In genomic region chr11:11748706-11749365, GRCh38 we compare ENCODE assay signal across 21 cellular contexts.
DNase-seq lines count a peak whose midpoint lies in the region; ATAC-seq and TF ChIP-seq lines count a peak whose summit lies in the region.
"Had no signal": no experiment of that assay in that cellular context is flagged by ENCODE, and none has a peak within 500 bp of the region (broad histone marks: within the 10 kb centered on the region; RNA-seq: fewer than 3 reads in every experiment).

No MANE protein-coding gene starts in this region.

- no peaks in the 10 kb centered on the region for H3K36me3 Mint-ChIP-seq in naive thymus-derived CD4-positive, alpha-beta T cell
- H3K36me3 Mint-ChIP-seq in activated CD8-positive, alpha-beta T cell treated with anti-CD3 and anti-CD28 coated beads, Interleukin-2, amount 10 ng/mL, durations not matched to agents 7 days and 5 days (ENCODE audit: low read depth), result no peaks in the 10 kb centered on the region
- H3K36me3 Mint-ChIP-seq: naive thymus-derived CD8-positive, alpha-beta T cell had no signal

- H3K9me3 ChIP-seq in PC-3 (ENCODE audit: low read length), result no peaks in the 10 kb centered on the region
- H3K9me3 ChIP-seq in skeletal muscle satellite cell (replicated peaks; ENCODE audit: low read length), result no peaks in the 10 kb centered on the region
- H3K9me3 ChIP-seq in naive thymus-derived CD4-positive, alpha-beta T cell (ENCODE audit: control insufficient read depth in 2 of 3, low read length in 3 of 3), result no peaks in the 10 kb centered on the region
- H3K9me3 ChIP-seq: breast epithelium had no signal

- H2AFZ ChIP-seq in PC-3 (ENCODE audit: low read length), result no peak overlapping the region
- H2AFZ ChIP-seq: parathyroid adenoma had no signal

- BruUV-seq in PC-3 (replicated peaks; lab: Mats Ljungman, UMichigan), result no TSS peak

- H3K27me3 Mint-ChIP-seq in naive thymus-derived CD4-positive, alpha-beta T cell, result peaks cover 25 to 44% (median 29%) of the 10 kb centered on the region in 5 donors
- peaks cover 19% of the 10 kb centered on the region for H3K27me3 Mint-ChIP-seq in activated CD8-positive, alpha-beta T cell treated with anti-CD3 and anti-CD28 coated beads, Interleukin-2, amount 10 ng/mL, durations not matched to agents 7 days and 5 days (ENCODE audit: low read depth)

- H4K20me1 ChIP-seq in PC-3 (ENCODE audit: low read length), result no peaks in the 10 kb centered on the region

- H3K9ac ChIP-seq in PC-3 (ENCODE audit: low read length) (no peak overlapping the region), skeletal muscle satellite cell (ENCODE audit: low read depth, low read length) (no peak overlapping the region)
- H3K9ac ChIP-seq: parathyroid adenoma had no signal

- TF ChIP-seq CTCF in PC-3 (conservative IDR thresholded peaks at IDR 0.05; ENCODE audit: low read depth, low read length) (no peak), fibroblast of mammary gland (conservative IDR thresholded peaks at IDR 0.05; ENCODE audit: control insufficient read depth, insufficient read depth, low read depth, low read length) (no peak)

- H3K9me3 Mint-ChIP-seq in naive thymus-derived CD4-positive, alpha-beta T cell, result peaks cover 0 to 2% (median 0%) of the 10 kb centered on the region in 11 donors
- no peaks in the 10 kb centered on the region for H3K9me3 Mint-ChIP-seq in activated CD8-positive, alpha-beta T cell treated with anti-CD3 and anti-CD28 coated beads, Interleukin-2, amount 10 ng/mL, durations not matched to agents 7 days and 5 days (ENCODE audit: insufficient read depth)
- H3K9me3 Mint-ChIP-seq: activated CD4-positive, alpha-beta T cell treated with anti-CD3 and anti-CD28 coated beads, Interleukin-2, amount 10 ng/mL, durations not matched to agents 7 days and 5 days; naive thymus-derived CD8-positive, alpha-beta T cell; stimulated activated naive CD8-positive, alpha-beta T cell treated with anti-CD3 and anti-CD28 coated beads, Interleukin-15, amount 100 ng/mL, for 72 hours had no signal

- DNase-seq in GM04503 (ENCODE audit: low read depth), result peak; percentile 2
- peak; percentile 82 for DNase-seq in PC-3
- peak; percentile 45 for DNase-seq in fibroblast of mammary gland (ENCODE audit: low read depth)
- no peak for DNase-seq in left colon
- DNase-seq in naive thymus-derived CD4-positive, alpha-beta T cell, result no peak
- no peak for DNase-seq in activated CD8-positive, alpha-beta T cell treated with anti-CD3 and anti-CD28 coated beads, Interleukin-2, amount 10 ng/mL, durations not matched to agents 7 days and 5 days
- DNase-seq: activated CD4-positive, alpha-beta T cell treated with anti-CD3 and anti-CD28 coated beads, Interleukin-2, amount 10 ng/mL, durations not matched to agents 7 days and 5 days; activated CD8-positive, alpha-beta memory T cell treated with anti-CD3 and anti-CD28 coated beads, Interleukin-2, amount 50 U/mL, for 4 hours; DMS 273 treated with DMSO at 0.1 percent for 48 hours; H9; naive thymus-derived CD8-positive, alpha-beta T cell; NCI-H1930; NCI-H446 treated with DMSO at 0.1 percent for 48 hours; NK-92 treated with Interleukin-12 subunit alpha and Interleukin-12 subunit beta, amount 100 ng/mL, for 24 hours; stimulated activated CD4-positive, alpha-beta T cell treated with anti-CD3 and anti-CD28 coated beads, Interleukin-1b, Interleukin-23, amount 100 ng/mL, for 48 hours; stimulated activated naive CD8-positive, alpha-beta T cell treated with anti-CD3 and anti-CD28 coated beads, Interleukin-15, amount 100 ng/mL, for 72 hours had no signal

- peak overlapping the region; percentile 47 for H3K27ac ChIP-seq in PC-3 (ENCODE audit: low read length)
- H3K27ac ChIP-seq in naive thymus-derived CD4-positive, alpha-beta T cell (ENCODE audit: low read depth, low read length), result no peak overlapping the region
- H3K27ac ChIP-seq: breast epithelium, parathyroid adenoma had no signal

- H3K27me3 ChIP-seq in PC-3 (ENCODE audit: low read length) (no peaks in the 10 kb centered on the region), skeletal muscle satellite cell (ENCODE audit: control insufficient read depth, insufficient read depth, low read length) (peaks cover 15% of the 10 kb centered on the region)
- H3K27me3 ChIP-seq in naive thymus-derived CD4-positive, alpha-beta T cell (ENCODE audit: control insufficient read depth in 2 of 2, insufficient read depth in 2 of 2, low read length in 2 of 2), result no peaks in the 10 kb centered on the region
- H3K27me3 ChIP-seq: breast epithelium had no signal

- H3K79me2 ChIP-seq in PC-3 (ENCODE audit: low read length), result no peaks in the 10 kb centered on the region
- H3K79me2 ChIP-seq: parathyroid adenoma had no signal

- CTCF ChIA-PET in PC-3 (lab: Charles Lee), result interaction anchor here (0.6 kb wide), 1 partner anchor 963 kb away, joined by 5 read pairs; no protein-coding TSS in a partner anchor
- CTCF ChIA-PET in naive thymus-derived CD4-positive, alpha-beta T cell (lab: Charles Lee), result no interaction called here
- CTCF ChIA-PET in activated CD8-positive, alpha-beta T cell treated with anti-CD3 and anti-CD28 coated beads, Interleukin-2, amount 10 ng/mL, durations not matched to agents 7 days and 5 days (lab: Charles Lee), result no interaction called here

- peak; percentile 81 for ATAC-seq in PC-3
- no peak for ATAC-seq in left colon
- no peak for ATAC-seq in naive thymus-derived CD4-positive, alpha-beta T cell
- no peak for ATAC-seq in activated CD8-positive, alpha-beta T cell treated with anti-CD3 and anti-CD28 coated beads, Interleukin-2, amount 10 ng/mL, durations not matched to agents 7 days and 5 days
- ATAC-seq: naive thymus-derived CD8-positive, alpha-beta T cell; sciatic nerve; stimulated activated naive CD8-positive, alpha-beta T cell treated with anti-CD3 and anti-CD28 coated beads, Interleukin-15, amount 100 ng/mL, for 72 hours had no signal

- H3K27ac Mint-ChIP-seq in naive thymus-derived CD4-positive, alpha-beta T cell, result no peak overlapping the region
- H3K27ac Mint-ChIP-seq in activated CD8-positive, alpha-beta T cell treated with anti-CD3 and anti-CD28 coated beads, Interleukin-2, amount 10 ng/mL, durations not matched to agents 7 days and 5 days, result no peak overlapping the region
- H3K27ac Mint-ChIP-seq: activated CD4-positive, alpha-beta T cell treated with anti-CD3 and anti-CD28 coated beads, Interleukin-2, amount 10 ng/mL, durations not matched to agents 7 days and 5 days; H9; naive thymus-derived CD8-positive, alpha-beta T cell; stimulated activated naive CD8-positive, alpha-beta T cell treated with anti-CD3 and anti-CD28 coated beads, Interleukin-15, amount 100 ng/mL, for 72 hours had no signal

- POLR2A ChIA-PET in PC-3 (lab: Charles Lee; ENCODE audit: unreplicated experiment), result no interaction called here
- POLR2A ChIA-PET in naive thymus-derived CD4-positive, alpha-beta T cell (lab: Charles Lee), result no interaction called here
- POLR2A ChIA-PET in activated CD8-positive, alpha-beta T cell treated with anti-CD3 and anti-CD28 coated beads, Interleukin-2, amount 10 ng/mL, durations not matched to agents 7 days and 5 days (lab: Charles Lee), result no interaction called here

- H3K4me3 Mint-ChIP-seq in naive thymus-derived CD4-positive, alpha-beta T cell, result no peak overlapping the region
- no peak overlapping the region for H3K4me3 Mint-ChIP-seq in activated CD8-positive, alpha-beta T cell treated with anti-CD3 and anti-CD28 coated beads, Interleukin-2, amount 10 ng/mL, durations not matched to agents 7 days and 5 days
- H3K4me3 Mint-ChIP-seq: activated CD4-positive, alpha-beta T cell treated with anti-CD3 and anti-CD28 coated beads, Interleukin-2, amount 10 ng/mL, durations not matched to agents 7 days and 5 days; H9; naive thymus-derived CD8-positive, alpha-beta T cell; stimulated activated naive CD8-positive, alpha-beta T cell treated with anti-CD3 and anti-CD28 coated beads, Interleukin-15, amount 100 ng/mL, for 72 hours had no signal

- H3K36me3 ChIP-seq in PC-3 (ENCODE audit: low read depth, low read length) (no peaks in the 10 kb centered on the region), skeletal muscle satellite cell (ENCODE audit: insufficient read depth, low read length) (no peaks in the 10 kb centered on the region)
- no peaks in the 10 kb centered on the region for H3K36me3 ChIP-seq in naive thymus-derived CD4-positive, alpha-beta T cell (ENCODE audit: control insufficient read depth in 2 of 3, insufficient read depth in 3 of 3, low read length in 3 of 3)
- H3K36me3 ChIP-seq: breast epithelium had no signal

- peaks cover 37% of the 10 kb centered on the region for H3K4me1 ChIP-seq in PC-3 (ENCODE audit: insufficient read depth, low read length)
- peaks cover 14% of the 10 kb centered on the region for H3K4me1 ChIP-seq in skeletal muscle satellite cell (ENCODE audit: control insufficient read depth, insufficient read depth, low read length)
- H3K4me1 ChIP-seq in naive thymus-derived CD4-positive, alpha-beta T cell (ENCODE audit: control insufficient read depth in 2 of 2, insufficient read depth in 2 of 2, low read length in 2 of 2), result no peaks in the 10 kb centered on the region
- H3K4me1 ChIP-seq: breast epithelium, parathyroid adenoma had no signal

- H3K4me2 ChIP-seq in PC-3 (ENCODE audit: low read length) (peak overlapping the region; percentile 42), skeletal muscle satellite cell (ENCODE audit: low read length) (peak overlapping the region; percentile 23)

- intact Hi-C loops in PC-3 (cut with micrococcal nuclease), result no loop called here
- intact Hi-C loops in left colon (cut with DNase I, micrococcal nuclease), result no loop called here
- intact Hi-C loops in naive thymus-derived CD4-positive, alpha-beta T cell (cut with micrococcal nuclease), result no loop called here

- 0 out of 2 replicates have a peak overlapping the region, but pooled peaks have one; percentile 3 for H3K4me3 ChIP-seq in PC-3 (ENCODE audit: low read length)
- H3K4me3 ChIP-seq in fibroblast of mammary gland (ENCODE audit: control insufficient read depth, low read depth, low read length), result no peak overlapping the region
- peak overlapping the region; percentile 17 for H3K4me3 ChIP-seq in skeletal muscle satellite cell (ENCODE audit: low read length)
- H3K4me3 ChIP-seq in naive thymus-derived CD4-positive, alpha-beta T cell (ENCODE audit: low read length), result no peak overlapping the region
- H3K4me3 ChIP-seq: breast epithelium, lung had no signal

- H3K9me2 ChIP-seq in PC-3 (replicated peaks; ENCODE audit: low read length), result no peaks in the 10 kb centered on the region

- no peaks in the 10 kb centered on the region for H3K4me1 Mint-ChIP-seq in naive thymus-derived CD4-positive, alpha-beta T cell
- no peaks in the 10 kb centered on the region for H3K4me1 Mint-ChIP-seq in activated CD8-positive, alpha-beta T cell treated with anti-CD3 and anti-CD28 coated beads, Interleukin-2, amount 10 ng/mL, durations not matched to agents 7 days and 5 days (ENCODE audit: low read depth)
- H3K4me1 Mint-ChIP-seq: activated CD4-positive, alpha-beta T cell treated with anti-CD3 and anti-CD28 coated beads, Interleukin-2, amount 10 ng/mL, durations not matched to agents 7 days and 5 days; naive thymus-derived CD8-positive, alpha-beta T cell; stimulated activated naive CD8-positive, alpha-beta T cell treated with anti-CD3 and anti-CD28 coated beads, Interleukin-15, amount 100 ng/mL, for 72 hours had no signal

- H3F3A ChIP-seq in PC-3 (ENCODE audit: low read length, unreplicated experiment), result peaks cover 13% of the 10 kb centered on the region

Comparison
In these comparisons a context has a peak if more than half of its experiments do, and no peak if none do; other contexts are left out.
1. DNase-seq: peak in GM04503 (single experiment), PC-3 (single experiment) and fibroblast of mammary gland (single experiment); none in left colon (0 of 2), naive thymus-derived CD4-positive, alpha-beta T cell (0 of 9) and activated CD8-positive, alpha-beta T cell treated with anti-CD3 and anti-CD28 coated beads, Interleukin-2, amount 10 ng/mL, durations not matched to agents 7 days and 5 days (single experiment).
2. H3K4me3 ChIP-seq: peak in PC-3 (single experiment) and skeletal muscle satellite cell (single experiment); none in fibroblast of mammary gland (single experiment) and naive thymus-derived CD4-positive, alpha-beta T cell (single experiment).